In genomic region chr5:32298056-32298420, GRCh38 we compare ENCODE assay signal across 9 cellular contexts. TPM values are rescaled to one million over a fixed set of nuclear protein-coding genes. Genes with fewer than 3 reads are reported as not detected.
DNase-seq lines count a peak whose midpoint lies in the region; ATAC-seq and TF ChIP-seq lines count a peak whose summit lies in the region.
"Had no signal": no experiment of that assay in that cellular context is flagged by ENCODE, and none has a peak within 500 bp of the region (broad histone marks: within the 10 kb centered on the region; RNA-seq: fewer than 3 reads in every experiment).

No MANE protein-coding gene starts in this region.

- DNase-seq in DMS 273 (lab: John Stamatoyannopoulos, UW; ENCODE audit: unreplicated experiment): peak; percentile 34
- DNase-seq in DMS 273 treated with DMSO at 0.1 percent for 48 hours (lab: John Stamatoyannopoulos, UW): no peak
- DNase-seq in activated T-helper 1 cell treated with anti-CD3 and anti-CD28 coated beads, Interleukin-12 subunit alpha, Interleukin-12 subunit beta, Interleukin-2, Interleukin-4 antibody, amounts not matched to agents 30 ng/mL and 10 ng/mL and 1 ng/mL, durations not matched to agents 14 hours and 24 hours and 36 hours (ENCODE audit: low spot score): no peak
- peak in 7 of 10 donors; percentile 19 to 94 (median 48) for DNase-seq in posterior cingulate gyrus
- DNase-seq in T1000 (lab: John Stamatoyannopoulos, UW): no peak
- no peak for DNase-seq in GM13977 (ENCODE audit: low spot score)
- no peak for DNase-seq in H4 (ENCODE audit: low spot score)
- DNase-seq: effector CD8-positive, alpha-beta T cell had no signal

- ATAC-seq in HG02981 (IDR thresholded peaks at IDR 0.05; ENCODE audit: unreplicated experiment): peak; percentile 79

- in situ Hi-C loops in GM13977 (cut with MboI; ENCODE audit: low pct_unique_long_range_greater_than_20kb, low sequenced_read_pairs, unreplicated experiment): no loop called here

- peaks cover 26% of the 10 kb centered on the region for H3K4me1 Mint-ChIP-seq in activated T-helper 1 cell treated with anti-CD3 and anti-CD28 coated beads, Interleukin-12 subunit alpha, Interleukin-12 subunit beta, Interleukin-2, Interleukin-4 antibody, amounts not matched to agents 30 ng/mL and 10 ng/mL and 1 ng/mL, durations not matched to agents 14 hours and 24 hours and 36 hours (ENCODE audit: low read depth)

- no peaks in the 10 kb centered on the region for H3K27me3 Mint-ChIP-seq in activated T-helper 1 cell treated with anti-CD3 and anti-CD28 coated beads, Interleukin-12 subunit alpha, Interleukin-12 subunit beta, Interleukin-2, Interleukin-4 antibody, amounts not matched to agents 30 ng/mL and 10 ng/mL and 1 ng/mL, durations not matched to agents 14 hours and 24 hours and 36 hours (ENCODE audit: insufficient read depth)

- H3K27ac Mint-ChIP-seq in activated T-helper 1 cell treated with anti-CD3 and anti-CD28 coated beads, Interleukin-12 subunit alpha, Interleukin-12 subunit beta, Interleukin-2, Interleukin-4 antibody, amounts not matched to agents 30 ng/mL and 10 ng/mL and 1 ng/mL, durations not matched to agents 14 hours and 24 hours and 36 hours: peak overlapping the region; percentile 8

- peak overlapping the region; percentile 12 for H3K4me3 Mint-ChIP-seq in activated T-helper 1 cell treated with anti-CD3 and anti-CD28 coated beads, Interleukin-12 subunit alpha, Interleukin-12 subunit beta, Interleukin-2, Interleukin-4 antibody, amounts not matched to agents 30 ng/mL and 10 ng/mL and 1 ng/mL, durations not matched to agents 14 hours and 24 hours and 36 hours

- no peak for TF ChIP-seq CTCF in GM13977 (IDR thresholded peaks at IDR 0.05; ENCODE audit: extremely low read depth, insufficient read depth, missing control alignments)

- intact Hi-C loops in activated T-helper 1 cell treated with anti-CD3 and anti-CD28 coated beads, Interleukin-12 subunit alpha, Interleukin-12 subunit beta, Interleukin-2, Interleukin-4 antibody, amounts not matched to agents 30 ng/mL and 10 ng/mL and 1 ng/mL, durations not matched to agents 14 hours and 24 hours and 36 hours (cut with micrococcal nuclease): no loop called here
- intact Hi-C loops in posterior cingulate gyrus (cut with DNase I): no loop called here

- H3K9me3 Mint-ChIP-seq in activated T-helper 1 cell treated with anti-CD3 and anti-CD28 coated beads, Interleukin-12 subunit alpha, Interleukin-12 subunit beta, Interleukin-2, Interleukin-4 antibody, amounts not matched to agents 30 ng/mL and 10 ng/mL and 1 ng/mL, durations not matched to agents 14 hours and 24 hours and 36 hours: no peaks in the 10 kb centered on the region

- H3K36me3 Mint-ChIP-seq in activated T-helper 1 cell treated with anti-CD3 and anti-CD28 coated beads, Interleukin-12 subunit alpha, Interleukin-12 subunit beta, Interleukin-2, Interleukin-4 antibody, amounts not matched to agents 30 ng/mL and 10 ng/mL and 1 ng/mL, durations not matched to agents 14 hours and 24 hours and 36 hours (ENCODE audit: low read depth): peaks cover 26% of the 10 kb centered on the region

RNA-seq across cellular contexts. Expression of gene MTMR12, which starts 14.7 kb away (rescaled TPM):
- 26.2 and 29.9 TPM in 2 replicates for total RNA-seq in activated T-helper 1 cell treated with anti-CD3 and anti-CD28 coated beads, Interleukin-12 subunit alpha, Interleukin-12 subunit beta, Interleukin-2, Interleukin-4 antibody, amounts not matched to agents 30 ng/mL and 10 ng/mL and 1 ng/mL, durations not matched to agents 14 hours and 24 hours and 36 hours
- total RNA-seq in H4 (2014; rRNA removed; shearing (Covaris generic)): 9.2 and 11.3 TPM in 2 replicates

Comparison
In these comparisons a context has a peak if more than half of its experiments do, and no peak if none do; other contexts are left out.
1. DNase-seq: peak in DMS 273 (single experiment) and posterior cingulate gyrus (7 of 10); none in DMS 273 treated with DMSO at 0.1 percent for 48 hours (single experiment), activated T-helper 1 cell treated with anti-CD3 and anti-CD28 coated beads, Interleukin-12 subunit alpha, Interleukin-12 subunit beta, Interleukin-2, Interleukin-4 antibody, amounts not matched to agents 30 ng/mL and 10 ng/mL and 1 ng/mL, durations not matched to agents 14 hours and 24 hours and 36 hours (single experiment), T1000 (single experiment), GM13977 (single experiment) and H4 (single experiment).